In the genomic region with DNA sequence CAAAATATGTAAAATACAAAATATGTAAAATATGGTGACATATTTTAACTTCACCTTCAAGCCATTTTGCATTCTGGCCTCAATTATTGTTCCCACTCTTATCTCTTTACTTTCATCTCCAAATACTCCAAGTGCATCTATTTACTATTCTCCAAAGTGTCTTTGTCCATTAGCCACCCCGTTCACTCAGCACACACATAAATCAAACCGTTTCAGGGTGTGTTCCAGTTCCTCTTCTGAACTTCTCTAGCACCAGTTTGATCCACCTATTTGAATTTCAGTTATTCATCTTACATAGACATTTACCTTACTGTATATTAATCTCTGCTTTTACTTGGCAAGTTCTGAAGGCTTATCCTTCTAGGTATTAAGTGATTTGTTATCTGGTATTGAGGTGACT, we compare ENCODE assay signal across 1 cellular context.
TF ChIP-seq lines count a peak whose summit lies in the region.

No MANE protein-coding gene starts in this region.

TF ChIP-seq in K562, 482 proteins besides CTCF, POLR2A, EP300 and RAD21 (continued from another document):
- TF ChIP-seq, protein P1, sequence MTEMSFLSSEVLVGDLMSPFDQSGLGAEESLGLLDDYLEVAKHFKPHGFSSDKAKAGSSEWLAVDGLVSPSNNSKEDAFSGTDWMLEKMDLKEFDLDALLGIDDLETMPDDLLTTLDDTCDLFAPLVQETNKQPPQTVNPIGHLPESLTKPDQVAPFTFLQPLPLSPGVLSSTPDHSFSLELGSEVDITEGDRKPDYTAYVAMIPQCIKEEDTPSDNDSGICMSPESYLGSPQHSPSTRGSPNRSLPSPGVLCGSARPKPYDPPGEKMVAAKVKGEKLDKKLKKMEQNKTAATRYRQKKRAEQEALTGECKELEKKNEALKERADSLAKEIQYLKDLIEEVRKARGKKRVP (CRISPR knock-in tag; IDR thresholded peaks at IDR 0.05), result no peak
- no peak for TF ChIP-seq GABPB1 (CRISPR knock-in tag; IDR thresholded peaks at IDR 0.05)
- TF ChIP-seq MEIS2 (IDR thresholded peaks at IDR 0.05; ENCODE audit: partially characterized antibody), result peak; percentile 93
- no peak for TF ChIP-seq PRMT5 (CRISPR knock-in tag; IDR thresholded peaks at IDR 0.05)
- no peak for TF ChIP-seq TARDBP (IDR thresholded peaks at IDR 0.05)
- no peak for TF ChIP-seq RNF2 (IDR thresholded peaks at IDR 0.05)
- no peak for TF ChIP-seq ZNF347 (CRISPR knock-in tag; IDR thresholded peaks at IDR 0.05; ENCODE audit: low read depth)
- TF ChIP-seq NCOA6 (IDR thresholded peaks at IDR 0.05), result no peak
- no peak for TF ChIP-seq EHMT2 (IDR thresholded peaks at IDR 0.05)
- no peak for TF ChIP-seq NR2C1 (IDR thresholded peaks at IDR 0.05)
- no peak for TF ChIP-seq NR2C1 (tag; IDR thresholded peaks at IDR 0.05)
- no peak for TF ChIP-seq ZNF592 (IDR thresholded peaks at IDR 0.05)
- no peak for TF ChIP-seq PBX2 (CRISPR knock-in tag; IDR thresholded peaks at IDR 0.05; ENCODE audit: low read depth)
- peak; percentile 93 for TF ChIP-seq PBX2 (tag; conservative IDR thresholded peaks at IDR 0.05; ENCODE audit: low read depth)
- 0 out of 2 replicates have a peak, but pooled peaks have one; percentile 22 for TF ChIP-seq SOX6 (IDR thresholded peaks at IDR 0.05)
- no peak for TF ChIP-seq NFXL1 (CRISPR knock-in tag; IDR thresholded peaks at IDR 0.05)
- no peak for TF ChIP-seq MBD1 (CRISPR knock-in tag; IDR thresholded peaks at IDR 0.05)
- no peak for TF ChIP-seq MXI1 (IDR thresholded peaks at IDR 0.05; ENCODE audit: low read depth, low read length)
- TF ChIP-seq ZNF274 (IDR thresholded peaks at IDR 0.05; ENCODE audit: borderline replicate concordance, low read depth, low read length), result no peak
- no peak for TF ChIP-seq PCBP2 (IDR thresholded peaks at IDR 0.05; ENCODE audit: low read depth, low read length, poor library complexity, severe bottlenecking)
- TF ChIP-seq CBX2 (IDR thresholded peaks at IDR 0.05; ENCODE audit: insufficient read depth, low read length, poor library complexity, severe bottlenecking), result no peak
- no peak for TF ChIP-seq CBX3 (IDR thresholded peaks at IDR 0.05; ENCODE audit: borderline replicate concordance in 1 of 2, low read length in 2 of 2)
- TF ChIP-seq KDM1A (IDR thresholded peaks at IDR 0.05), result no peak
- TF ChIP-seq, protein P2, sequence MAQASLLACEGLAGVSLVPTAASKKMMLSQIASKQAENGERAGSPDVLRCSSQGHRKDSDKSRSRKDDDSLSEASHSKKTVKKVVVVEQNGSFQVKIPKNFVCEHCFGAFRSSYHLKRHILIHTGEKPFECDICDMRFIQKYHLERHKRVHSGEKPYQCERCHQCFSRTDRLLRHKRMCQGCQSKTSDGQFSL (CRISPR knock-in tag; IDR thresholded peaks at IDR 0.05), result no peak
- TF ChIP-seq, protein P2 (tag; IDR thresholded peaks at IDR 0.05), result no peak
- TF ChIP-seq CSDE1 (IDR thresholded peaks at IDR 0.05), result no peak
- no peak for TF ChIP-seq SMARCA4 (IDR thresholded peaks at IDR 0.05)
- no peak for TF ChIP-seq PHF21A (IDR thresholded peaks at IDR 0.05; ENCODE audit: borderline replicate concordance, low read depth)
- TF ChIP-seq ZNF197 (CRISPR knock-in tag; IDR thresholded peaks at IDR 0.05; ENCODE audit: low read depth), result no peak
